In genomic region chr2:166750624-166751023, GRCh38 we compare ENCODE assay signal across 29 cellular contexts.
"Had no signal": no experiment of that assay in that cellular context is flagged by ENCODE, and none has a peak within 500 bp of the region (broad histone marks: within the 10 kb centered on the region; RNA-seq: fewer than 3 reads in every experiment).

No MANE protein-coding gene starts in this region.

- DNase-seq: colonic mucosa; cortex of kidney; dermis blood vessel endothelial cell; dorsolateral prefrontal cortex; effector CD4-positive, alpha-beta T cell; effector CD8-positive, alpha-beta T cell; effector memory CD4-positive, alpha-beta T cell; effector memory CD8-positive, alpha-beta T cell; endodermal cell; erythroblast; esophagus squamous epithelium; foreskin fibroblast; foreskin keratinocyte; foreskin melanocyte; gastrocnemius medialis; glutamatergic neuron; head of caudate nucleus; heart left ventricle; heart right ventricle had no signal

- H2AFZ ChIP-seq: hepatocyte had no signal

- H3K27me3 ChIP-seq: colonic mucosa, dorsolateral prefrontal cortex, esophagus muscularis mucosa, esophagus squamous epithelium, foreskin keratinocyte, gastrocnemius medialis, gastroesophageal sphincter, heart left ventricle, heart right ventricle, hepatocyte had no signal

- H3K79me2 ChIP-seq: hepatocyte had no signal

- ATAC-seq: effector memory CD8-positive, alpha-beta T cell; esophagus mucosa; foreskin keratinocyte; gastrocnemius medialis; gastroesophageal sphincter; heart left ventricle; heart right ventricle had no signal

- H3K4me3 Mint-ChIP-seq: dendritic cell treated with granulocyte-macrophage colony-stimulating factor and Interleukin-4, amounts not matched to agents 40 ng/mL and 50 ng/mL, for 4 days; effector memory CD8-positive, alpha-beta T cell; endodermal cell had no signal

- H3K4me1 Mint-ChIP-seq: endodermal cell had no signal

- H3K36me3 ChIP-seq: colonic mucosa, esophagus muscularis mucosa, esophagus squamous epithelium, gastrocnemius medialis, gastroesophageal sphincter, heart left ventricle, heart right ventricle had no signal

- H3K27ac ChIP-seq: colonic mucosa, coronary artery, dorsolateral prefrontal cortex, epithelial cell of prostate, esophagus muscularis mucosa, esophagus squamous epithelium, foreskin keratinocyte, gastrocnemius medialis, gastroesophageal sphincter, heart left ventricle, heart right ventricle, hepatocyte had no signal

- H3K4me2 ChIP-seq: hepatocyte had no signal

- H3K27ac Mint-ChIP-seq: dendritic cell treated with granulocyte-macrophage colony-stimulating factor and Interleukin-4, amounts not matched to agents 40 ng/mL and 50 ng/mL, for 4 days; effector memory CD8-positive, alpha-beta T cell; endodermal cell had no signal

- FAIRE-seq: endometrium, endothelial cell of umbilical vein, frontal cortex had no signal

- H3K4me3 ChIP-seq: colonic mucosa, coronary artery, dorsolateral prefrontal cortex, esophagus muscularis mucosa, esophagus squamous epithelium, gastrocnemius medialis, gastroesophageal sphincter, heart left ventricle, heart right ventricle, hepatocyte had no signal

- H3K27me3 Mint-ChIP-seq: dendritic cell treated with granulocyte-macrophage colony-stimulating factor and Interleukin-4, amounts not matched to agents 40 ng/mL and 50 ng/mL, for 4 days; effector memory CD8-positive, alpha-beta T cell had no signal

- H3K4me1 ChIP-seq: colonic mucosa, esophagus muscularis mucosa, esophagus squamous epithelium, foreskin keratinocyte, gastrocnemius medialis, gastroesophageal sphincter, heart left ventricle, heart right ventricle had no signal

- H3K9me3 ChIP-seq: colonic mucosa, gastrocnemius medialis had no signal
